ENCODE assay signal across 10 cellular contexts in the genomic region with DNA sequence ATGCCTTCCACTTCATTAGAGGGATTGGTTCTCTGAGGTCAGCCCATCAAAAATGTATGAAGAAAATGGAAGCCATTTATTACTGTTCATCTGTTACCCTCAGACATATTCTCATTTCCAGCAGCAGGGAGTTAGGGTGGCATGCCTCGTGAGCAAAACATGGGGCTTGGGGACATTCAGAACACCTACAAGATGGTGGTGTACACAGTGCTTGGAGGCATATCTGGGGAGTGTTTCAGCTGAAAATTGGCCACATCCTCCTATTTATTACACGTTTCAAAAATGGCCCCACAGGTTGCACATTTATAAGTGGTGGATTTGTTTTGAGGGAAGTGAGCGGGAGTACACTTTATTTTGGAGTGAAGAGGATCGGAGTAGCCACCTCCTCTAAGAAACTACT.
DNase-seq lines count a peak whose midpoint lies in the region; TF ChIP-seq lines count a peak whose summit lies in the region.
"Had no signal": no experiment of that assay in that cellular context is flagged by ENCODE, and none has a peak within 500 bp of the region (broad histone marks: within the 10 kb centered on the region; RNA-seq: fewer than 3 reads in every experiment).

No MANE protein-coding gene starts in this region.

- no peaks in the 10 kb centered on the region for H3K9me3 Mint-ChIP-seq in osteocyte (ENCODE audit: unreplicated experiment)

- WGBS in trophoblast cell (ENCODE audit: extremely low coverage, insufficient coverage, insufficient read length), result no CpG with 5 or more reads among the region's 4 CpGs

- no peak overlapping the region for H4K8ac ChIP-seq in trophoblast cell (ENCODE audit: low read depth, low read length)

- H2BK12ac ChIP-seq in trophoblast cell (ENCODE audit: low read length), result no peak overlapping the region

- no peak overlapping the region for H2AK5ac ChIP-seq in trophoblast cell (ENCODE audit: low read length)

- peak overlapping the region; percentile 64 to 81 (median 76) for H3K4me3 ChIP-seq in BLaER1 treated with 17β-estradiol and CSF1 and Interleukin-3, amounts not matched to agents 10 nM and 100 nM
- H3K4me3 ChIP-seq in HEK293 (ENCODE audit: low read depth, low read length) (no peak overlapping the region), duodenal mucosa (ENCODE audit: low read depth in 1 of 2, low read length in 2 of 2) (peak overlapping the region; percentile 79 to 93), trophoblast cell (ENCODE audit: low read depth, low read length) (no peak overlapping the region)
- H3K4me3 ChIP-seq: MG63 had no signal

- no peak for TF ChIP-seq CTCF in HEK293 (tag by site-specific recombination; IDR thresholded peaks at IDR 0.05)
- TF ChIP-seq CTCF in osteocyte (IDR thresholded peaks at IDR 0.05), result no peak

- POLR2A ChIA-PET in HEK293 (lab: Yijun Ruan, JAX), result no interaction called here

- H2AFZ ChIP-seq in trophoblast cell (ENCODE audit: insufficient read depth, low read length, poor library complexity), result no peak overlapping the region

- peak overlapping the region; percentile 91 for H3K4me3 Mint-ChIP-seq in osteocyte (ENCODE audit: unreplicated experiment)

- no peak overlapping the region for H4K12ac ChIP-seq in trophoblast cell (ENCODE audit: low read depth, low read length)

- H3K27ac Mint-ChIP-seq in osteocyte (ENCODE audit: unreplicated experiment), result peak overlapping the region; percentile 98

- no peaks in the 10 kb centered on the region for H4K20me1 ChIP-seq in BLaER1 treated with 17β-estradiol and CSF1 and Interleukin-3, amounts not matched to agents 10 nM and 100 nM

- H3K27me3 ChIP-seq in BLaER1 treated with 17β-estradiol and CSF1 and Interleukin-3, amounts not matched to agents 10 nM and 100 nM, result no peaks in the 10 kb centered on the region
- H3K27me3 ChIP-seq in duodenal mucosa (ENCODE audit: control insufficient read depth in 1 of 2, insufficient read depth in 2 of 2, low read length in 2 of 2) (no peaks in the 10 kb centered on the region), trophoblast cell (ENCODE audit: insufficient read depth, low read length) (peaks cover 27% of the 10 kb centered on the region)
- H3K27me3 ChIP-seq: MG63 had no signal

- H3K9me3 ChIP-seq in BLaER1 treated with 17β-estradiol and CSF1 and Interleukin-3, amounts not matched to agents 10 nM and 100 nM (replicated peaks in 1 of 11), result no peaks in the 10 kb centered on the region
- H3K9me3 ChIP-seq in HEK293 (ENCODE audit: control insufficient read depth, insufficient read depth, low read depth, low read length), result no peaks in the 10 kb centered on the region
- H3K9me3 ChIP-seq in duodenal mucosa (ENCODE audit: control insufficient read depth in 1 of 2, low read length in 2 of 2), result no peaks in the 10 kb centered on the region
- H3K9me3 ChIP-seq in trophoblast cell (ENCODE audit: insufficient read depth, low read depth, low read length), result peaks cover 6% of the 10 kb centered on the region

- H3K79me1 ChIP-seq in trophoblast cell (ENCODE audit: low read length), result peaks cover 5% of the 10 kb centered on the region

- no peak overlapping the region for H3K23ac ChIP-seq in trophoblast cell (ENCODE audit: low read length)

- peaks cover 5% of the 10 kb centered on the region for H3K27me3 Mint-ChIP-seq in osteocyte (ENCODE audit: unreplicated experiment)

- no peak overlapping the region for H3K18ac ChIP-seq in trophoblast cell (ENCODE audit: low read length)

- H2BK5ac ChIP-seq in trophoblast cell (ENCODE audit: low read depth, low read length, poor library complexity), result no peak overlapping the region

- H3K14ac ChIP-seq in trophoblast cell (ENCODE audit: low read length), result no peak overlapping the region

- CTCF ChIA-PET in HEK293 (lab: Yijun Ruan, JAX), result no interaction called here

- peaks cover 21 to 53% (median 36%) of the 10 kb centered on the region in 10 experiments for H3K4me1 ChIP-seq in BLaER1 treated with 17β-estradiol and CSF1 and Interleukin-3, amounts not matched to agents 10 nM and 100 nM
- H3K4me1 ChIP-seq in HEK293 (ENCODE audit: control insufficient read depth, insufficient read depth, low read length) (peaks cover 19% of the 10 kb centered on the region), duodenal mucosa (ENCODE audit: control insufficient read depth in 1 of 2, insufficient read depth in 2 of 2, low read length in 2 of 2) (peaks cover 13% of the 10 kb centered on the region in 2 donors), trophoblast cell (ENCODE audit: control insufficient read depth in 1 of 2, insufficient read depth in 2 of 2, low read length in 2 of 2) (peaks cover 0 to 11% of the 10 kb centered on the region in 2 experiments)

- H3K79me2 ChIP-seq in trophoblast cell (ENCODE audit: control insufficient read depth, insufficient read depth, low read length, poor library complexity), result no peaks in the 10 kb centered on the region

- no peak overlapping the region for H2BK120ac ChIP-seq in trophoblast cell (ENCODE audit: insufficient read depth, low read length, poor library complexity)

- no peaks in the 10 kb centered on the region for H3K36me3 ChIP-seq in BLaER1 treated with 17β-estradiol and CSF1 and Interleukin-3, amounts not matched to agents 10 nM and 100 nM
- H3K36me3 ChIP-seq in HEK293 (ENCODE audit: control insufficient read depth in 2 of 2, insufficient read depth in 1 of 2, low read length in 2 of 2), result no peaks in the 10 kb centered on the region
- H3K36me3 ChIP-seq in duodenal mucosa (ENCODE audit: control insufficient read depth in 1 of 2, insufficient read depth in 2 of 2, low read length in 2 of 2), result no peaks in the 10 kb centered on the region
- H3K36me3 ChIP-seq in trophoblast cell (ENCODE audit: control insufficient read depth in 1 of 2, insufficient read depth in 2 of 2, low read length in 2 of 2), result no peaks in the 10 kb centered on the region
- H3K36me3 ChIP-seq: MG63 had no signal

- peak overlapping the region; percentile 81 to 95 (median 90) for H3K4me2 ChIP-seq in BLaER1 treated with 17β-estradiol and CSF1 and Interleukin-3, amounts not matched to agents 10 nM and 100 nM
- H3K4me2 ChIP-seq in trophoblast cell (ENCODE audit: low read length), result no peak overlapping the region

- DNase-seq in osteocyte (ENCODE audit: extremely low spot score, unreplicated experiment) (no peak), trophoblast cell (no peak), NCI-H774 (lab: John Stamatoyannopoulos, UW) (no peak), NCI-H1105 (lab: John Stamatoyannopoulos, UW) (no peak)
- no peak for DNase-seq in stimulated activated naive CD4-positive, alpha-beta T cell treated with Interleukin-2 at 50 U/mL for 16 hours (lab: John Stamatoyannopoulos, UW)
- DNase-seq: activated CD4-positive, alpha-beta T cell treated with anti-CD3 and anti-CD28 coated beads, Interleukin-2, amount 50 U/mL, for 48 hours; MG63 had no signal

- H3K4me1 Mint-ChIP-seq in osteocyte (ENCODE audit: unreplicated experiment), result peaks cover 53% of the 10 kb centered on the region

- H4K91ac ChIP-seq in trophoblast cell (ENCODE audit: low read depth, low read length), result no peak overlapping the region

- peak overlapping the region; percentile 88 to 98 (median 93); a peak in 20 of 22 replicates for H3K9ac ChIP-seq in BLaER1 treated with 17β-estradiol and CSF1 and Interleukin-3, amounts not matched to agents 10 nM and 100 nM
- H3K9ac ChIP-seq in duodenal mucosa (ENCODE audit: low read depth in 1 of 2, low read length in 2 of 2) (peak overlapping the region in 1 of 2 donors; percentile 87), trophoblast cell (ENCODE audit: low read length) (no peak overlapping the region)

- H3K36me3 Mint-ChIP-seq in osteocyte (ENCODE audit: unreplicated experiment), result peaks cover 2% of the 10 kb centered on the region

- H3K27ac ChIP-seq in BLaER1 treated with 17β-estradiol and CSF1 and Interleukin-3, amounts not matched to agents 10 nM and 100 nM, result peak overlapping the region in 10 of 11 experiments; percentile 19 to 98 (median 95); a peak in 13 of 22 replicates
- H3K27ac ChIP-seq in HEK293 (ENCODE audit: extremely low read depth, low read depth, low read length) (no peak overlapping the region), duodenal mucosa (ENCODE audit: low read depth, low read length) (no peak overlapping the region), trophoblast cell (ENCODE audit: low read depth, low read length) (no peak overlapping the region)

- no peak overlapping the region for H3K4ac ChIP-seq in trophoblast cell (ENCODE audit: low read depth, low read length)

TF ChIP-seq in HEK293, 187 proteins besides CTCF, POLR2A, EP300 and RAD21:
- TF ChIP-seq ZNF266 (tag by site-specific recombination; IDR thresholded peaks at IDR 0.05; ENCODE audit: low read depth) (no peak), YY2 (tag by site-specific recombination; IDR thresholded peaks at IDR 0.05) (0 out of 2 replicates have a peak, but pooled peaks have one; percentile 35)

Comparison
In these comparisons a context has a peak if more than half of its experiments do, and no peak if none do; other contexts are left out.
1. H3K27ac ChIP-seq: peak in BLaER1 treated with 17β-estradiol and CSF1 and Interleukin-3, amounts not matched to agents 10 nM and 100 nM (10 of 11); none in HEK293 (single experiment), duodenal mucosa (single experiment) and trophoblast cell (single experiment).
2. H3K4me3 ChIP-seq: peak in BLaER1 treated with 17β-estradiol and CSF1 and Interleukin-3, amounts not matched to agents 10 nM and 100 nM (10 of 10) and duodenal mucosa (2 of 2); none in HEK293 (single experiment) and trophoblast cell (single experiment).